ENCODE assay signal across 32 cellular contexts in the genomic region with DNA sequence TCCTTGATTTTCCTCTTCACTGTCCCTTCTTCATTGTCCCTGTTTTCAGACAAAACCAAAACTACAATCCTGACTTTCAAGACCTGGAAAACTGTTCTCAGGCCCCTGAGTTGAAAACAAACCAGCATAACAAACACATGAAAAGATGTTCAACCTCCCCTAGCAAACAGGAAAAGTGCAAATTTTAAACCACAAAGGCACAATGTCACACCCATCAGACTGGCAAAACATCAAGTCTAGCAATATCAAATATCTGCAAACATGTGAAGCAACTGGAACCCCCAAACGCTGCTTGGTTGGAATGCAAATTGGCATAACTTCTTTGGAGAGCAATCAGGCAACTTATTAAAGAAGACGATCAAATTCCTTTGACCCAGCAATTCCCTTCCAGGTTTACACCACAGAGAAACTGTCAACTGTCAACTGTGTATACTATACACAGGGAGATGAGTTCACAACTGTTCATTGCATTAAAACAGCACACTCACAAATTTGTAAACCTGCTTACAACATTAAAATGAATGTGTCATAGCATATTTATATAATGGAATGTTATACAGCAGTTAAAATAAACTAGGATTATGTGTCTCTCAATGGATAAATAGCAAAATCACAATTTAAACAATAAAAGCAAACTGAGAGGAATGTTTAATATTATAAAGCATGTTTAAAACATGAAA. TPM values are rescaled to one million over a fixed set of nuclear protein-coding genes. Genes with fewer than 3 reads are reported as not detected.
DNase-seq lines count a peak whose midpoint lies in the region; ATAC-seq, FAIRE-seq and TF ChIP-seq lines count a peak whose summit lies in the region.
"Had no signal": no experiment of that assay in that cellular context is flagged by ENCODE, and none has a peak within 500 bp of the region (broad histone marks: within the 10 kb centered on the region; RNA-seq: fewer than 3 reads in every experiment).

No MANE protein-coding gene starts in this region.

- H3K4me1 ChIP-seq in H9 (ENCODE audit: insufficient read depth, low read length): peaks cover 4% of the 10 kb centered on the region; the same call in 1 of the 2 replicates
- H3K4me1 ChIP-seq in psoas muscle: peaks cover 20% of the 10 kb centered on the region
- H3K4me1 ChIP-seq: right lobe of liver had no signal

- no peaks in the 10 kb centered on the region for H3K23me2 ChIP-seq in H9 (ENCODE audit: insufficient read length, low read depth, low read length, poor library complexity, severe bottlenecking)

- in situ Hi-C loops in GM13976 (cut with MboI; ENCODE audit: low sequenced_read_pairs, unreplicated experiment): loop anchor here (25.0 kb wide), 1 partner anchor 335 kb away; no protein-coding TSS in a partner anchor

- H3K4ac ChIP-seq in H9 (ENCODE audit: low read depth, low read length): no peak overlapping the region

- no peak overlapping the region for H2BK5ac ChIP-seq in H9 (ENCODE audit: insufficient read length, low read length)

- H2BK120ac ChIP-seq in H9 (ENCODE audit: low read depth, low read length, poor library complexity, severe bottlenecking): no peak overlapping the region

- no peaks in the 10 kb centered on the region for H4K20me1 ChIP-seq in H9 (ENCODE audit: control insufficient read depth, insufficient read depth, insufficient read length)

- no peak overlapping the region for H2BK12ac ChIP-seq in H9 (ENCODE audit: insufficient read length, low read depth, low read length)

- peak; percentile 57 for DNase-seq in activated CD4-positive, alpha-beta T cell treated with anti-CD3 and anti-CD28 coated beads, Interleukin-2, amount 10 ng/mL, durations not matched to agents 24 days and 14 days
- DNase-seq in activated CD4-positive, alpha-beta T cell treated with anti-CD3 and anti-CD28 coated beads, Interleukin-2, amount 50 U/mL, for 4 hours: no peak
- DNase-seq in H9 (no peak), psoas muscle (no peak), GM13976 (ENCODE audit: low spot score) (no peak), D721Med (ENCODE audit: insufficient read length, low spot score) (no peak)
- no peak for DNase-seq in activated CD4-positive, alpha-beta memory T cell treated with anti-CD3 and anti-CD28 coated beads, Interleukin-2, amount 10 ng/mL, durations not matched to agents 7 days and 5 days
- DNase-seq: 8988T; activated CD4-positive, alpha-beta T cell treated with anti-CD3 and anti-CD28 coated beads for 48 hours; activated gamma-delta T cell treated with Interleukin-2 at 50 U/mL for 16 hours; AML-193; amygdala; COR-L47; cortex of kidney; DMS79; glutamatergic neuron; kidney glomerular epithelial cell; NCI-H1092 treated with DMSO at 0.1 percent for 48 hours; NCI-H1930; NCI-H526 treated with DMSO at 0.1 percent for 48 hours; posterior cingulate gyrus; right lobe of liver; stimulated activated CD4-positive, alpha-beta T cell treated with anti-CD3 and anti-CD28 coated beads, Interleukin-15, amount 100 ng/mL, for 24 hours; stomach had no signal

- no peak overlapping the region for H3K4me3 ChIP-seq in psoas muscle
- H3K4me3 ChIP-seq: cardiac muscle cell, lung, neural progenitor cell, right lobe of liver, stomach, tibial nerve had no signal

- no peak for FAIRE-seq in D721Med (lab: Jason Lieb, UNC)
- FAIRE-seq: endometrium, H54 had no signal

- no peak overlapping the region for H2BK20ac ChIP-seq in H9 (ENCODE audit: low read depth, low read length, poor library complexity, severe bottlenecking)

- H3K36me3 Mint-ChIP-seq in activated CD4-positive, alpha-beta T cell treated with anti-CD3 and anti-CD28 coated beads, Interleukin-2, amount 10 ng/mL, durations not matched to agents 24 days and 14 days (ENCODE audit: low read depth): peaks cover 13% of the 10 kb centered on the region
- H3K36me3 Mint-ChIP-seq in H9 (ENCODE audit: insufficient read depth in 1 of 3, low read depth in 3 of 3): peaks cover 14 to 29% (median 25%) of the 10 kb centered on the region in 3 experiments
- H3K36me3 Mint-ChIP-seq in activated CD4-positive, alpha-beta memory T cell treated with anti-CD3 and anti-CD28 coated beads, Interleukin-2, amount 10 ng/mL, durations not matched to agents 7 days and 5 days (ENCODE audit: low read depth): peaks cover 49% of the 10 kb centered on the region

- POLR2A ChIA-PET in activated CD4-positive, alpha-beta memory T cell treated with anti-CD3 and anti-CD28 coated beads, Interleukin-2, amount 10 ng/mL, durations not matched to agents 7 days and 5 days (lab: Charles Lee): interaction anchor here (2.2 kb wide), 1 partner anchor 60 kb away, joined by 11 read pairs; no protein-coding TSS in a partner anchor

- no peaks in the 10 kb centered on the region for H3K9me3 Mint-ChIP-seq in activated CD4-positive, alpha-beta T cell treated with anti-CD3 and anti-CD28 coated beads, Interleukin-2, amount 10 ng/mL, durations not matched to agents 24 days and 14 days
- H3K9me3 Mint-ChIP-seq in H9: no peaks in the 10 kb centered on the region
- H3K9me3 Mint-ChIP-seq in activated CD4-positive, alpha-beta memory T cell treated with anti-CD3 and anti-CD28 coated beads, Interleukin-2, amount 10 ng/mL, durations not matched to agents 7 days and 5 days: peaks cover 11% of the 10 kb centered on the region

- H3K27ac ChIP-seq in H9 (ENCODE audit: insufficient read length, low read depth, low read length): no peak overlapping the region
- peak overlapping the region; percentile 27 for H3K27ac ChIP-seq in psoas muscle
- H3K27ac ChIP-seq: cardiac muscle cell, HL-60, neural progenitor cell, right lobe of liver, stomach, tibial nerve had no signal

- intact Hi-C loops in activated CD4-positive, alpha-beta T cell treated with anti-CD3 and anti-CD28 coated beads, Interleukin-2, amount 10 ng/mL, durations not matched to agents 24 days and 14 days (cut with micrococcal nuclease): no loop called here
- intact Hi-C loops in psoas muscle (cut with DNase I): loop anchor here in 1 of 2 donors (10.0 kb wide), 1 partner anchor 57 kb away; no protein-coding TSS in a partner anchor

- CTCF ChIA-PET in activated CD4-positive, alpha-beta memory T cell treated with anti-CD3 and anti-CD28 coated beads, Interleukin-2, amount 10 ng/mL, durations not matched to agents 7 days and 5 days (lab: Charles Lee): no interaction called here

- TF ChIP-seq CTCF in H9 (conservative IDR thresholded peaks at IDR 0.05): no peak
- no peak for TF ChIP-seq CTCF in psoas muscle (IDR thresholded peaks at IDR 0.05)
- no peak for TF ChIP-seq CTCF in GM13976 (IDR thresholded peaks at IDR 0.05; ENCODE audit: borderline replicate concordance, control extremely low read depth, extremely low read depth, insufficient read depth, missing control alignments)
- no peak for TF ChIP-seq CTCF in D721Med (IDR thresholded peaks at IDR 0.05; ENCODE audit: insufficient read depth, missing control alignments)

- peaks cover 12% of the 10 kb centered on the region for H3K4me1 Mint-ChIP-seq in activated CD4-positive, alpha-beta T cell treated with anti-CD3 and anti-CD28 coated beads, Interleukin-2, amount 10 ng/mL, durations not matched to agents 24 days and 14 days
- H3K4me1 Mint-ChIP-seq in H9: peaks cover 48 to 56% of the 10 kb centered on the region in 2 experiments
- peaks cover 37% of the 10 kb centered on the region for H3K4me1 Mint-ChIP-seq in activated CD4-positive, alpha-beta memory T cell treated with anti-CD3 and anti-CD28 coated beads, Interleukin-2, amount 10 ng/mL, durations not matched to agents 7 days and 5 days

- peaks cover 15% of the 10 kb centered on the region for H3K79me1 ChIP-seq in H9 (ENCODE audit: insufficient read depth, low read depth, low read length, poor library complexity, severe bottlenecking)

- no peak overlapping the region for H3K23ac ChIP-seq in H9 (ENCODE audit: insufficient read length, low read depth, low read length)

- H3K9me3 ChIP-seq in H9 (ENCODE audit: control insufficient read depth, low read depth, low read length): no peaks in the 10 kb centered on the region
- no peaks in the 10 kb centered on the region for H3K9me3 ChIP-seq in psoas muscle
- H3K9me3 ChIP-seq: right lobe of liver, stomach, tibial nerve had no signal

- no CpG with 5 or more reads among the region's 2 CpGs for WGBS in H9 (ENCODE audit: extremely low coverage, insufficient read length, low lambda C conversion rate)
- WGBS in psoas muscle, 3 donors: 16 to 34% (median 20%) methylated on average over 2 of the region's 2 CpGs

- H4K91ac ChIP-seq in H9 (ENCODE audit: insufficient read length, low read depth, low read length): no peak overlapping the region

- H3K27me3 Mint-ChIP-seq in activated CD4-positive, alpha-beta T cell treated with anti-CD3 and anti-CD28 coated beads, Interleukin-2, amount 10 ng/mL, durations not matched to agents 24 days and 14 days: peaks cover 2% of the 10 kb centered on the region
- H3K27me3 Mint-ChIP-seq in H9 (ENCODE audit: low read depth): no peaks in the 10 kb centered on the region
- H3K27me3 Mint-ChIP-seq in activated CD4-positive, alpha-beta memory T cell treated with anti-CD3 and anti-CD28 coated beads, Interleukin-2, amount 10 ng/mL, durations not matched to agents 7 days and 5 days: no peaks in the 10 kb centered on the region

- H3K14ac ChIP-seq in H9 (ENCODE audit: insufficient read depth, low read length): no peak overlapping the region

- ATAC-seq in psoas muscle (peak in 3 of 4 donors; percentile 66 to 84 (median 76)), HG03439 (IDR thresholded peaks at IDR 0.05; ENCODE audit: unreplicated experiment) (no peak)
- ATAC-seq: right lobe of liver had no signal

- peaks cover 46% of the 10 kb centered on the region; the same call in 1 of the 2 replicates for H3K79me2 ChIP-seq in H9 (ENCODE audit: insufficient read depth, low read length)

- peak overlapping the region; percentile 3 for H3K27ac Mint-ChIP-seq in activated CD4-positive, alpha-beta T cell treated with anti-CD3 and anti-CD28 coated beads, Interleukin-2, amount 10 ng/mL, durations not matched to agents 24 days and 14 days
- peak overlapping the region; percentile 0 to 50 (median 1); a peak in 4 of 7 replicates for H3K27ac Mint-ChIP-seq in H9
- peak overlapping the region; percentile 55 for H3K27ac Mint-ChIP-seq in activated CD4-positive, alpha-beta memory T cell treated with anti-CD3 and anti-CD28 coated beads, Interleukin-2, amount 10 ng/mL, durations not matched to agents 7 days and 5 days
- H3K27ac Mint-ChIP-seq: neural progenitor cell had no signal

- H4K5ac ChIP-seq in H9 (ENCODE audit: insufficient read length, low read depth, low read length): no peak overlapping the region

- no peak overlapping the region for H3K56ac ChIP-seq in H9 (ENCODE audit: insufficient read length, low read depth, low read length)

- no peak overlapping the region for H3K9ac ChIP-seq in H9 (ENCODE audit: extremely low read depth, insufficient read length, low read length)
- H3K9ac ChIP-seq: neural progenitor cell had no signal

- H3K4me3 Mint-ChIP-seq in activated CD4-positive, alpha-beta T cell treated with anti-CD3 and anti-CD28 coated beads, Interleukin-2, amount 10 ng/mL, durations not matched to agents 24 days and 14 days: peak overlapping the region; percentile 48
- H3K4me3 Mint-ChIP-seq in H9: no peak overlapping the region
- peak overlapping the region; percentile 4 for H3K4me3 Mint-ChIP-seq in activated CD4-positive, alpha-beta memory T cell treated with anti-CD3 and anti-CD28 coated beads, Interleukin-2, amount 10 ng/mL, durations not matched to agents 7 days and 5 days
- H3K4me3 Mint-ChIP-seq: neural progenitor cell had no signal

- H3K27me3 ChIP-seq in H9 (ENCODE audit: insufficient read depth, low read length) (no peaks in the 10 kb centered on the region), psoas muscle (ENCODE audit: insufficient read depth in 3 of 3, low read length in 2 of 3) (no peaks in the 10 kb centered on the region)
- H3K27me3 ChIP-seq: cardiac muscle cell, neural progenitor cell, right lobe of liver, stomach, tibial nerve had no signal

- no peak overlapping the region for H2AFZ ChIP-seq in H9 (ENCODE audit: low read length)
- H2AFZ ChIP-seq: neural progenitor cell had no signal

- H3K36me3 ChIP-seq in psoas muscle (ENCODE audit: insufficient read depth in 1 of 2, low read depth in 1 of 2): no peaks in the 10 kb centered on the region
- H3K36me3 ChIP-seq: neural progenitor cell, right lobe of liver, stomach had no signal

- no peak overlapping the region for H3T11ph ChIP-seq in H9 (ENCODE audit: low read length)

- H3K18ac ChIP-seq in H9 (ENCODE audit: insufficient read length, low read depth, low read length): no peak overlapping the region

- no peak overlapping the region for H2BK15ac ChIP-seq in H9 (ENCODE audit: low read depth, low read length)

- H2AK5ac ChIP-seq in H9 (ENCODE audit: insufficient read length, low read length): no peak overlapping the region

- no peak overlapping the region for H3K4me2 ChIP-seq in H9 (ENCODE audit: insufficient read depth, insufficient read length, low read length)
- H3K4me2 ChIP-seq: neural progenitor cell had no signal

- no peak overlapping the region for H4K8ac ChIP-seq in H9 (replicated peaks; ENCODE audit: insufficient read length, low read depth, low read length)

RNA-seq across cellular contexts. Expression of gene USP46, which starts 7.0 kb away (rescaled TPM):
- 8.4 and 10.2 TPM in 2 replicates for total RNA-seq in activated CD4-positive, alpha-beta T cell treated with anti-CD3 and anti-CD28 coated beads, Interleukin-2, amount 10 ng/mL, durations not matched to agents 24 days and 14 days
- total RNA-seq in H9 (2021) (53.6 and 59.8 TPM in 2 replicates), psoas muscle (10 to 100 TPM; 12.4 to 28.2 (median 21.3) TPM)
- 10 to 100 TPM; 13.1 to 15.0 TPM for total RNA-seq in activated CD4-positive, alpha-beta memory T cell treated with anti-CD3 and anti-CD28 coated beads, Interleukin-2, amount 10 ng/mL, durations not matched to agents 7 days and 5 days
- polyA plus RNA-seq in psoas muscle: 10 to 100 TPM in 1 of 3 donors, 1 to 10 TPM in 2; 3.0 to 13.0 (median 3.0) TPM

Comparison
In these comparisons a context has a peak if more than half of its experiments do, and no peak if none do; other contexts are left out.
1. H3K27ac Mint-ChIP-seq: peak in every context shown above with its lines; median percentile 55 in activated CD4-positive, alpha-beta memory T cell treated with anti-CD3 and anti-CD28 coated beads, Interleukin-2, amount 10 ng/mL, durations not matched to agents 7 days and 5 days; 3 in activated CD4-positive, alpha-beta T cell treated with anti-CD3 and anti-CD28 coated beads, Interleukin-2, amount 10 ng/mL, durations not matched to agents 24 days and 14 days; 1 in H9.
2. H3K4me3 Mint-ChIP-seq: peak in activated CD4-positive, alpha-beta T cell treated with anti-CD3 and anti-CD28 coated beads, Interleukin-2, amount 10 ng/mL, durations not matched to agents 24 days and 14 days (single experiment) and activated CD4-positive, alpha-beta memory T cell treated with anti-CD3 and anti-CD28 coated beads, Interleukin-2, amount 10 ng/mL, durations not matched to agents 7 days and 5 days (single experiment); none in H9 (0 of 2).